In the genomic region with DNA sequence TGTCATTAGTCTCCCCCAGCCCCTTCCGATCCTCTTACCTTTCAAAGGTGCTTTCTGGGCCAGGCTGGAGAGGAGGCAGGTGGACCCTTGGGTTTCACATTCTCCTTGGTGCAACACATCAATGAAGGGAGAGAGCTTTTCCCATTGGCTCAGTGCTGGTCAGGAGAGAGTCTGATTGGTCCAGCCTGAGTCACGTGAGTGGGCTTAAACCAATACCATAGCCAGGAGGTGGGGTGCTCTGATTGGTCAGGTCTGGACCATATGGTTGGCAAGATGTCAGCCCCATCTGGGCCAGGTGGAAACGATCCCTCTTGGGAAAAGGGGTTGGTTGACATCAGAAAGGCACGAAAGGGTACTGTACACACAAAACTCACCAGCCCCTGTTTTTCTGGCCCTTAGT, we compare ENCODE assay signal across 18 cellular contexts. TPM values are rescaled to one million over a fixed set of nuclear protein-coding genes. Genes with fewer than 3 reads are reported as not detected.
A peak's percentile ranks its signal among the peaks of the same experiment; 100 is the strongest.
DNase-seq lines count a peak whose midpoint lies in the region; ATAC-seq, FAIRE-seq and TF ChIP-seq lines count a peak whose summit lies in the region.
"Had no signal": no experiment of that assay in that cellular context is flagged by ENCODE, and none has a peak within 500 bp of the region (broad histone marks: within the 10 kb centered on the region; RNA-seq: fewer than 3 reads in every experiment).

No MANE protein-coding gene starts in this region.

- BruUV-seq in GM12878 (replicated peaks; lab: Mats Ljungman, UMichigan) = no TSS peak

- no peaks in the 10 kb centered on the region for H3K79me2 ChIP-seq in GM12878 (ENCODE audit: control insufficient read depth, insufficient read depth, low read length)
- no peaks in the 10 kb centered on the region for H3K79me2 ChIP-seq in osteoblast (ENCODE audit: insufficient read depth, low read length)

- H3K4me2 ChIP-seq in GM12878 (ENCODE audit: control insufficient read depth, insufficient read depth) (no peak overlapping the region), osteoblast (ENCODE audit: insufficient read depth, low read length) (no peak overlapping the region)

- CTCF ChIA-PET in GM12878 (lab: Yijun Ruan, JAX) = interaction anchor here (1.2 to 3.6 kb wide), 2 partner anchors 46 to 85 kb away, joined by 3 to 22 read pairs; no protein-coding TSS in a partner anchor

- in situ Hi-C loops in GM12878 (cut with MboI) = loop anchor here (5.0 kb wide), 1 partner anchor 78 kb away; no protein-coding TSS in a partner anchor

- intact Hi-C loops in heart right ventricle (cut with DNase I) = loop anchor here in 1 of 10 donors (10.0 kb wide), 1 partner anchor 391 kb away; no protein-coding TSS in a partner anchor
- intact Hi-C loops in GM12878 (cut with micrococcal nuclease; ENCODE audit: unreplicated experiment) = no loop called here

- no peaks in the 10 kb centered on the region for H3K9me3 ChIP-seq in right atrium auricular region
- no peaks in the 10 kb centered on the region for H3K9me3 ChIP-seq in heart right ventricle
- no peaks in the 10 kb centered on the region; the same call in 2 of the 3 replicates for H3K9me3 ChIP-seq in GM12878 (replicated peaks; ENCODE audit: control insufficient read depth, insufficient read depth, low read length)
- no peaks in the 10 kb centered on the region for H3K9me3 ChIP-seq in osteoblast (ENCODE audit: low read depth, low read length)
- H3K9me3 ChIP-seq: gastrocnemius medialis had no signal

- no peak for TF ChIP-seq EP300 in GM12878 (IDR thresholded peaks at IDR 0.05; ENCODE audit: borderline replicate concordance in 1 of 2, control insufficient read depth in 1 of 2, low read depth in 2 of 2, low read length in 2 of 2)

- H3K4me1 ChIP-seq in right atrium auricular region (peaks cover 0 to 6% of the 10 kb centered on the region in 2 donors), heart right ventricle (peaks cover 0 to 26% (median 7%) of the 10 kb centered on the region in 9 donors), GM12878 (ENCODE audit: control insufficient read depth, insufficient read depth, low read length) (no peaks in the 10 kb centered on the region), osteoblast (ENCODE audit: insufficient read depth, low read length) (no peaks in the 10 kb centered on the region)
- H3K4me1 ChIP-seq: gastrocnemius medialis had no signal

- WGBS in heart right ventricle, 2 donors = 89 to 95% methylated on average over 4 of the region's 4 CpGs
- 40% methylated on average over 4 of the region's 4 CpGs for WGBS in GM12878 (ENCODE audit: insufficient coverage, insufficient replicate concordance, low lambda C conversion rate, missing lambda C conversion rate)

- TF ChIP-seq POLR2A in GM12878 (IDR thresholded peaks at IDR 0.05; ENCODE audit: low read depth, low read length) = no peak

- no peak overlapping the region for H3K9ac ChIP-seq in GM12878 (ENCODE audit: control insufficient read depth, insufficient read depth, low read length)

- no peak for TF ChIP-seq CTCF in right atrium auricular region (IDR thresholded peaks at IDR 0.05)
- no peak for TF ChIP-seq CTCF in heart right ventricle (IDR thresholded peaks at IDR 0.05)
- no peak for TF ChIP-seq CTCF in GM12878 (IDR thresholded peaks at IDR 0.05 in 2 of 3, conservative IDR thresholded peaks at IDR 0.05 in 1 of 3; ENCODE audit: control insufficient read depth in 2 of 3, extremely low read depth in 1 of 3, insufficient read depth in 1 of 3, low read depth in 3 of 3, low read length in 3 of 3)
- no peak for TF ChIP-seq CTCF in osteoblast (IDR thresholded peaks at IDR 0.05; ENCODE audit: extremely low read depth, low read depth, low read length)

- H3K36me3 ChIP-seq in right atrium auricular region (no peaks in the 10 kb centered on the region), heart right ventricle (no peaks in the 10 kb centered on the region), GM12878 (ENCODE audit: control insufficient read depth in 2 of 2, insufficient read depth in 2 of 2, low read length in 1 of 2) (no peaks in the 10 kb centered on the region), osteoblast (ENCODE audit: insufficient read depth, low read length) (no peaks in the 10 kb centered on the region)
- H3K36me3 ChIP-seq: gastrocnemius medialis had no signal

- POLR2A ChIA-PET in GM12878 (lab: Charles Lee) = no interaction called here

- no peak for TF ChIP-seq RAD21 in GM12878 (IDR thresholded peaks at IDR 0.05; ENCODE audit: insufficient read depth, low read depth, low read length)

- RAD21 ChIA-PET in GM12878 (lab: Charles Lee; ENCODE audit: unreplicated experiment) = interaction anchor here (1.2 to 2.1 kb wide), 3 partner anchors 64 to 362 kb away, joined by 3 to 7 read pairs (median 6); no protein-coding TSS in a partner anchor

- DNase-seq in right atrium auricular region (ENCODE audit: low spot score) (peak; percentile 23), heart right ventricle (no peak), NCI-H446 (lab: John Stamatoyannopoulos, UW) (peak; percentile 22 to 69), GM12878 (ENCODE audit: low read depth, low spot score) (peak; percentile 13), GM19239 (ENCODE audit: insufficient read length, low spot score) (no peak), osteoblast (ENCODE audit: insufficient read length, low spot score, missing footprints) (no peak)
- DNase-seq: activated CD4-positive, alpha-beta T cell treated with anti-CD3 and anti-CD28 coated beads, Interleukin-2, amount 10 ng/mL, durations not matched to agents 7 days and 5 days; activated naive CD8-positive, alpha-beta T cell treated with anti-CD3 and anti-CD28 coated beads, Interleukin-2, amount 10 ng/mL, durations not matched to agents 7 days and 5 days; COR-L47; dermis blood vessel endothelial cell; gastrocnemius medialis; GDM1; H9; NCI-H2029 treated with DMSO at 0.1 percent for 48 hours; SHP77 treated with DMSO at 0.1 percent for 48 hours had no signal

- ATAC-seq in heart right ventricle (no peak), GM12878 (peak; percentile 78), HG02678 (IDR thresholded peaks at IDR 0.05; ENCODE audit: unreplicated experiment) (no peak), HG02840 (IDR thresholded peaks at IDR 0.05; ENCODE audit: low FRiP score, unreplicated experiment) (no peak)
- ATAC-seq: gastrocnemius medialis had no signal

- H3K4me3 ChIP-seq in right atrium auricular region (no peak overlapping the region), heart right ventricle (no peak overlapping the region), GM12878 (no peak overlapping the region), osteoblast (ENCODE audit: insufficient read depth, low read length) (no peak overlapping the region)
- H3K4me3 ChIP-seq: gastrocnemius medialis had no signal

- SMC1A ChIA-PET in GM12878 (lab: Charles Lee; ENCODE audit: uncharacterized antibody, unreplicated experiment) = interaction anchor here (0.7 to 1.7 kb wide), 5 partner anchors 8 to 87 kb away, joined by 3 to 7 read pairs (median 4); no protein-coding TSS in a partner anchor

- H3K27ac ChIP-seq in right atrium auricular region (no peak overlapping the region), heart right ventricle (no peak overlapping the region), GM12878 (ENCODE audit: control insufficient read depth, insufficient read depth) (no peak overlapping the region), osteoblast (ENCODE audit: low read depth, low read length) (no peak overlapping the region)
- H3K27ac ChIP-seq: epithelial cell of prostate, gastrocnemius medialis had no signal

- H3K27me3 ChIP-seq in right atrium auricular region (no peaks in the 10 kb centered on the region), heart right ventricle (no peaks in the 10 kb centered on the region), GM12878 (replicated peaks in 1 of 2; ENCODE audit: control insufficient read depth in 2 of 2, insufficient read depth in 2 of 2, low read length in 1 of 2) (no peaks in the 10 kb centered on the region), osteoblast (ENCODE audit: insufficient read depth, low read length) (peaks cover 2% of the 10 kb centered on the region)
- H3K27me3 ChIP-seq: gastrocnemius medialis had no signal

- H2AFZ ChIP-seq in GM12878 (ENCODE audit: control insufficient read depth, low read depth, low read length) (no peak overlapping the region), osteoblast (ENCODE audit: low read length) (no peak overlapping the region)

- H4K20me1 ChIP-seq in GM12878 (ENCODE audit: control insufficient read depth, insufficient read depth) = no peaks in the 10 kb centered on the region
- no peaks in the 10 kb centered on the region for H4K20me1 ChIP-seq in osteoblast (ENCODE audit: insufficient read depth, low read length)

- FAIRE-seq in GM12878 (lab: Jason Lieb, UNC) (no peak), GM19239 (lab: Jason Lieb, UNC) (no peak)

TF ChIP-seq in GM12878, 131 proteins besides CTCF, POLR2A, EP300 and RAD21:
- TF ChIP-seq USF1 (IDR thresholded peaks at IDR 0.05; ENCODE audit: borderline replicate concordance, extremely low read length, insufficient read depth, low read depth, low read length) (peak; percentile 62), KLF5 (IDR thresholded peaks at IDR 0.05; ENCODE audit: partially characterized antibody) (no peak)

RNA-seq across cellular contexts. Expression of gene ABCG1, which starts 44.8 kb away (rescaled TPM):
- total RNA-seq in right atrium auricular region (10 to 100 TPM in 1 of 2 donors, 1 to 10 TPM in 1; 7.9 to 12.3 TPM), heart right ventricle (10 to 100 TPM in 7 of 10 donors, 1 to 10 TPM in 3; 5.5 to 26.2 (median 14.6) TPM), GM12878 (2014; rRNA removed) (8.8 and 9.2 TPM in 2 replicates), GM12878 (2014; rRNA removed; fragmentation: Illumina TruSeq; extraction: Trizol) (5.3 and 6.2 TPM in 2 replicates), GM12878 (2021) (11.2 and 12.4 TPM in 2 replicates), osteoblast (under 0.01 and 0.72 TPM in 2 replicates)
- polyA plus RNA-seq in heart right ventricle (10 to 100 TPM; 11.6 to 19.4 TPM), GM12878 (2011; rRNA removed) (14.0 and 19.3 TPM in 2 replicates), GM12878 (2014; fragmentation: Illumina TruSeq; extraction: Trizol) (5.9 and 6.1 TPM in 2 replicates), GM12878 (2014; fragmentation: Nextera tagmentation; extraction: Ambion mirVana) (1 to 10 TPM; 2.9 to 3.0 TPM), GM12878 (2014; rRNA removed) (6.9 and 8.0 TPM in 2 replicates), GM12878 (2016; fragmentation: Nextera tagmentation; extraction: Ambion mirVana) (1 to 10 TPM in 1 of 2 experiments, under 1 TPM in 1; 0.59 to 1.3 TPM)
- total RNA-seq in GM12878 (2013; cell fraction: nucleolus; rRNA removed) = 8.0 TPM in 2 replicates
- polyA plus RNA-seq in GM12878 (2011; ENCODE audit: low read depth) = 1.2 TPM
- 23.8 and 25.9 TPM in 2 replicates for polyA plus RNA-seq in GM12878 (2011; cell fraction: cytosol; rRNA removed)
- polyA plus RNA-seq in GM12878 (2011; cell fraction: nucleus; rRNA removed) = 34.2 and 36.9 TPM in 2 replicates
- polyA plus RNA-seq in GM12878 (2012) = 1.5 and 4.0 TPM in 2 replicates
- polyA minus RNA-seq in GM12878 (2011; rRNA and poly(A)+ RNA removed) = 25.7 and 35.5 TPM in 2 replicates
- 9.1 and 12.7 TPM in 2 replicates for polyA minus RNA-seq in GM12878 (2011; cell fraction: cytosol; rRNA and poly(A)+ RNA removed)
- 9.8 and 15.8 TPM in 2 replicates for polyA minus RNA-seq in GM12878 (2011; cell fraction: nucleus; rRNA and poly(A)+ RNA removed)

Comparison
In these comparisons a context has a peak if more than half of its experiments do, and no peak if none do; other contexts are left out.
1. DNase-seq: peak in right atrium auricular region (single experiment), NCI-H446 (2 of 2) and GM12878 (single experiment); none in heart right ventricle (0 of 2), GM19239 (single experiment) and osteoblast (single experiment).